ENCODE assay signal across 8 cellular contexts in the genomic region with DNA sequence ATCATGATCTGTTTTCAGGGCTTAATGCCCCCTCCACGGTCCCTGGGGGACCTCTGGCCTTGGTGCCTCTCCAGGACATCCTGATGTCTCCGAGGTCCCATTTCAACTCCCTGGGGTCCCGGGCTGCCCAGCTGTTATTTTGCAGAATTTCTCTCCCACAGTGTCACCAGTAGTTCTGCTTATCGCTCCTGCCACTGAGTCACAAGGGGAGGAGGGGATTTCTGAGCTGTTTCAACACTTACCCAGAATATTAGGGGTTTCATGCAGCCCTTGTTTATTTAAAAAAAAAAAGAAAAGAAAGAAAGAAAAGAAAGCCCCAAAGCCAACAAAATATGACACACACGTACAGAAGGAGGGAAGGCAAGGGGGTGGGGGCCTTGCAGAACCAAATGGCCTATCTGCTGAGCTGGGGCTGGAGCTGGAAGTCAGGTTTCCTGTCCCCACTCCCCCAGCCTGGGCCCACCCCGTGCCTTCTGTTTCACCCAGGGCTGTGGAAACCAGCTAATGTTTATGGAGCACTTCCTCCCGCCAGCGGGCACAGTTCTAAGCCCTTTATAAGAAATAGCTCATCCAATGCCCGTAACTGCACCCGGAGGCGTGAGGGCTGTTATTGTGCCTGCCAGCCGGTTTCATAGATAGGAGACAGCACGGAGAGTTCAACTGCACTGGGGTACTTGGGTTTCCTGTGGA. TPM values are rescaled to one million over a fixed set of nuclear protein-coding genes. Genes with fewer than 3 reads are reported as not detected.
A peak's percentile ranks its signal among the peaks of the same experiment; 100 is the strongest.
DNase-seq lines count a peak whose midpoint lies in the region; ATAC-seq and TF ChIP-seq lines count a peak whose summit lies in the region.

No MANE protein-coding gene starts in this region.

- H3K4me3 ChIP-seq in brain microvascular endothelial cell (ENCODE audit: low read depth, low read length): peak overlapping the region; percentile 52
- H3K4me3 ChIP-seq in lung: no peak overlapping the region

- no peaks in the 10 kb centered on the region for H3K9me3 ChIP-seq in lung (ENCODE audit: control insufficient read depth in 2 of 2, insufficient read depth in 1 of 2, low read length in 1 of 2)

- 15 to 26% methylated on average over 13 of the region's 13 CpGs for WGBS in lung, 2 donors

- in situ Hi-C loops in brain microvascular endothelial cell (cut with HindIII; ENCODE audit: low pct_ligation_motif_present, low sequenced_read_pairs): no loop called here

- peak overlapping the region; percentile 69 for H3K27ac ChIP-seq in brain microvascular endothelial cell
- peak overlapping the region; percentile 57 to 84 for H3K27ac ChIP-seq in lung (ENCODE audit: low read depth in 1 of 2, low read length in 1 of 2)

- H3K4me1 ChIP-seq in lung (ENCODE audit: control insufficient read depth in 2 of 2, insufficient read depth in 2 of 2, low read length in 2 of 2): peaks cover 13 to 26% of the 10 kb centered on the region in 2 donors

- no peaks in the 10 kb centered on the region for H3K27me3 ChIP-seq in brain microvascular endothelial cell (replicated peaks)
- no peaks in the 10 kb centered on the region for H3K27me3 ChIP-seq in lung (ENCODE audit: control insufficient read depth, insufficient read depth)

- DNase-seq in T-helper 22 cell (ENCODE audit: low read depth) (peak; percentile 54), brain microvascular endothelial cell (peak; percentile 60), lung (ENCODE audit: low spot score) (no peak), kidney glomerular epithelial cell (lab: John Stamatoyannopoulos, UW) (no peak), NCI-H1694 (lab: John Stamatoyannopoulos, UW) (no peak)
- peak; percentile 55 to 70 for DNase-seq in stimulated activated CD8-positive, alpha-beta memory T cell treated with anti-CD3 and anti-CD28 coated beads, Interleukin-2, amount 100 ng/mL, for 48 hours (ENCODE audit: low read depth in 2 of 2)

- ATAC-seq in GM18868 (IDR thresholded peaks at IDR 0.05; ENCODE audit: unreplicated experiment) (peak; percentile 30), lung (ENCODE audit: insufficient read depth, low FRiP score) (no peak), GM19351 (IDR thresholded peaks at IDR 0.05; ENCODE audit: unreplicated experiment) (no peak)

- no peaks in the 10 kb centered on the region for H3K36me3 ChIP-seq in brain microvascular endothelial cell (replicated peaks)
- no peaks in the 10 kb centered on the region for H3K36me3 ChIP-seq in lung (ENCODE audit: control insufficient read depth in 2 of 2, insufficient read depth in 2 of 2, low read length in 2 of 2)

- no peak for TF ChIP-seq CTCF in brain microvascular endothelial cell (IDR thresholded peaks at IDR 0.05; ENCODE audit: low read depth, low read length, missing control alignments)
- no peak for TF ChIP-seq CTCF in lung (IDR thresholded peaks at IDR 0.05; ENCODE audit: control extremely low read depth, extremely low read depth)

RNA-seq across cellular contexts. Expression of gene ARID5A, which starts 8.4 kb away (rescaled TPM):
- 10 to 100 TPM; 12.5 to 33.5 TPM for total RNA-seq in lung
- polyA plus RNA-seq in lung: 10 to 100 TPM; 23.2 to 61.9 TPM

RNA-seq across cellular contexts. Expression of gene NEURL3, which starts 23.0 kb away (rescaled TPM):
- total RNA-seq in lung: 1 to 10 TPM in 1 of 2 donors, under 1 TPM in 1; 0.31 to 1.1 TPM
- 1 to 10 TPM in 1 of 2 donors, under 1 TPM in 1; 0.24 to 2.1 TPM for polyA plus RNA-seq in lung

Comparison
In these comparisons a context has a peak if more than half of its experiments do, and no peak if none do; other contexts are left out.
1. DNase-seq: peak in T-helper 22 cell (single experiment), brain microvascular endothelial cell (single experiment) and stimulated activated CD8-positive, alpha-beta memory T cell treated with anti-CD3 and anti-CD28 coated beads, Interleukin-2, amount 100 ng/mL, for 48 hours (2 of 2); none in lung (single experiment), kidney glomerular epithelial cell (single experiment) and NCI-H1694 (single experiment).